Comparison of ENCODE assay signal across 26 cellular contexts in the genomic region with DNA sequence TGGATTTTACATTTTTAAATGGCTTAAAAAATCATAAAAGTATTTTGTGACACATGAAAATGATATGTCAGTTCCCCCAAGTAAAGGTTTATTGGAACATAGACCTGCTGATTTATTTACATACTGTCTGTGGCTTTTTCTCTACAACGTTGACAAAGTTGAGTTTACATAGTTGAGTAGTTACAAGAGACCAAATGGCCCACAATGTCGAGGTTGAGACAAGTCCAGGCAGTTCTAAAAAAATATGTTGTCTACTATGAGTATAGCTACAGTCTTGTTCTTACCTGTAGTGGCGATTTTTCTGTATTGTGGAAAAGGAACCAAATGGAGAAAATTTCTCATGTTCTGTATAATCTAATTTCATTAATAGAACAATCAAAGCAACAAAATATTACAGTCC.
"Had no signal": no experiment of that assay in that cellular context is flagged by ENCODE, and none has a peak within 500 bp of the region (broad histone marks: within the 10 kb centered on the region; RNA-seq: fewer than 3 reads in every experiment).

No MANE protein-coding gene starts in this region.

- H3K4me3 Mint-ChIP-seq: activated naive CD4-positive, alpha-beta T cell treated with anti-CD3 and anti-CD28 coated beads, Interleukin-2, amount 10 ng/mL, durations not matched to agents 7 days and 5 days; activated naive CD8-positive, alpha-beta T cell treated with anti-CD3 and anti-CD28 coated beads, Interleukin-2, amount 10 ng/mL, durations not matched to agents 7 days and 5 days; brain; mesothelial cell of epicardium; naive B cell; nephron progenitor cell; stimulated activated memory B cell treated with anti-CD40 and anti-IgM and Interleukin-4, amounts not matched to agents 10 μg/mL and 1 μg/mL and 100 μg/mL, for 72 hours; stimulated activated naive CD8-positive, alpha-beta T cell treated with anti-CD3 and anti-CD28 coated beads, Interleukin-15, amount 100 ng/mL, for 72 hours; type B pancreatic cell had no signal

- H3K27ac ChIP-seq: ascending aorta, esophagus squamous epithelium, left lung, neutrophil, skin epidermis, uterus, VCaP had no signal

- H3K9me3 ChIP-seq: ascending aorta, esophagus squamous epithelium, neutrophil, uterus had no signal

- H3K27ac Mint-ChIP-seq: activated naive CD4-positive, alpha-beta T cell treated with anti-CD3 and anti-CD28 coated beads, Interleukin-2, amount 10 ng/mL, durations not matched to agents 7 days and 5 days; activated naive CD8-positive, alpha-beta T cell treated with anti-CD3 and anti-CD28 coated beads, Interleukin-2, amount 10 ng/mL, durations not matched to agents 7 days and 5 days; brain; mesothelial cell of epicardium; naive B cell; stimulated activated memory B cell treated with anti-CD40 and anti-IgM and Interleukin-4, amounts not matched to agents 10 μg/mL and 1 μg/mL and 100 μg/mL, for 72 hours; stimulated activated naive CD8-positive, alpha-beta T cell treated with anti-CD3 and anti-CD28 coated beads, Interleukin-15, amount 100 ng/mL, for 72 hours; type B pancreatic cell had no signal

- ATAC-seq: left lung; sciatic nerve; stimulated activated memory B cell treated with anti-CD40 and anti-IgM and Interleukin-4, amounts not matched to agents 10 μg/mL and 1 μg/mL and 100 μg/mL, for 72 hours; stimulated activated naive CD8-positive, alpha-beta T cell treated with anti-CD3 and anti-CD28 coated beads, Interleukin-15, amount 100 ng/mL, for 72 hours had no signal

- H3K27me3 Mint-ChIP-seq: activated naive CD4-positive, alpha-beta T cell treated with anti-CD3 and anti-CD28 coated beads, Interleukin-2, amount 10 ng/mL, durations not matched to agents 7 days and 5 days; stimulated activated memory B cell treated with anti-CD40 and anti-IgM and Interleukin-4, amounts not matched to agents 10 μg/mL and 1 μg/mL and 100 μg/mL, for 72 hours; type B pancreatic cell had no signal

- H3K4me1 Mint-ChIP-seq: activated naive CD4-positive, alpha-beta T cell treated with anti-CD3 and anti-CD28 coated beads, Interleukin-2, amount 10 ng/mL, durations not matched to agents 7 days and 5 days; activated naive CD8-positive, alpha-beta T cell treated with anti-CD3 and anti-CD28 coated beads, Interleukin-2, amount 10 ng/mL, durations not matched to agents 7 days and 5 days; naive B cell; stimulated activated memory B cell treated with anti-CD40 and anti-IgM and Interleukin-4, amounts not matched to agents 10 μg/mL and 1 μg/mL and 100 μg/mL, for 72 hours; stimulated activated naive CD8-positive, alpha-beta T cell treated with anti-CD3 and anti-CD28 coated beads, Interleukin-15, amount 100 ng/mL, for 72 hours had no signal

- H3K36me3 Mint-ChIP-seq: activated naive CD4-positive, alpha-beta T cell treated with anti-CD3 and anti-CD28 coated beads, Interleukin-2, amount 10 ng/mL, durations not matched to agents 7 days and 5 days; activated naive CD8-positive, alpha-beta T cell treated with anti-CD3 and anti-CD28 coated beads, Interleukin-2, amount 10 ng/mL, durations not matched to agents 7 days and 5 days; brain; naive B cell; stimulated activated memory B cell treated with anti-CD40 and anti-IgM and Interleukin-4, amounts not matched to agents 10 μg/mL and 1 μg/mL and 100 μg/mL, for 72 hours; type B pancreatic cell had no signal

- H3K27me3 ChIP-seq: ascending aorta, esophagus squamous epithelium, left lung, neutrophil, uterus had no signal

- H3K36me3 ChIP-seq: ascending aorta, esophagus squamous epithelium, left lung, neutrophil, uterus had no signal

- DNase-seq: activated CD4-positive, alpha-beta T cell treated with anti-CD3 and anti-CD28 coated beads for 4 hours; activated CD4-positive, alpha-beta T cell treated with anti-CD3 and anti-CD28 coated beads, Interleukin-2, amount 50 U/mL, for 4 hours; activated effector memory CD4-positive, alpha-beta T cell treated with Interleukin-2 at 50 U/mL for 16 hours; activated naive CD4-positive, alpha-beta T cell treated with anti-CD3 and anti-CD28 coated beads, Interleukin-2, amount 10 ng/mL, durations not matched to agents 7 days and 5 days; activated naive CD8-positive, alpha-beta T cell treated with anti-CD3 and anti-CD28 coated beads, Interleukin-2, amount 10 ng/mL, durations not matched to agents 7 days and 5 days; caudate nucleus; cortex of kidney; esophagus squamous epithelium; left lung; naive B cell; nephron progenitor cell; stimulated activated CD4-positive, alpha-beta T cell treated with anti-CD3 and anti-CD28 coated beads, Interleukin-4, amount 100 ng/mL, for 4 hours; stimulated activated CD8-positive, alpha-beta memory T cell treated with anti-CD3 and anti-CD28 coated beads, Interleukin-4, amount 100 ng/mL, for 48 hours; stimulated activated naive CD8-positive, alpha-beta T cell treated with anti-CD3 and anti-CD28 coated beads, Interleukin-15, amount 100 ng/mL, for 72 hours; substantia nigra; uterus had no signal

- H3K4me3 ChIP-seq: ascending aorta, esophagus squamous epithelium, left lung, lung, skin epidermis, uterus had no signal

- H3K4me1 ChIP-seq: ascending aorta, left lung, uterus had no signal

- H3K9me3 Mint-ChIP-seq: activated naive CD4-positive, alpha-beta T cell treated with anti-CD3 and anti-CD28 coated beads, Interleukin-2, amount 10 ng/mL, durations not matched to agents 7 days and 5 days; activated naive CD8-positive, alpha-beta T cell treated with anti-CD3 and anti-CD28 coated beads, Interleukin-2, amount 10 ng/mL, durations not matched to agents 7 days and 5 days; brain; stimulated activated memory B cell treated with anti-CD40 and anti-IgM and Interleukin-4, amounts not matched to agents 10 μg/mL and 1 μg/mL and 100 μg/mL, for 72 hours; stimulated activated naive CD8-positive, alpha-beta T cell treated with anti-CD3 and anti-CD28 coated beads, Interleukin-15, amount 100 ng/mL, for 72 hours; type B pancreatic cell had no signal
